In the genomic region with DNA sequence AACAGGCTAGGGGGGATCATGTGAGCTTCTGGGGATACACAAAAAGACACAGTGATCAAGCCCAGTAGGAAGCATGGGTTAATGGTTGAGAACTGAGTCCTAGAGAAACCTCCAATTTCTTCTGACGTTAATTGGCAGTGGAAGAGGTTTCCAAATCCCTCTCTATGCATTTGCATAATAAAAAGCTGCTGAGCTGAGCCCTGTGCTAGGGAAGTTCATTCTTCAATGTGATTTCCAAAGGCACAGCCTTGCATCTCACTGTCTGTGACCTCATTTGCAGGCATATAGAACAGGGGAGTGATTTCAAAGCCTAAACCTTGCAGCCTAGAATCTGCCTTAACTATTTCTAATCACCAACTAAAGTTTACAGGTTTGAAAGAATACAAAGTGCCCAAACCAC, we compare ENCODE assay signal across 25 cellular contexts. TPM values are rescaled to one million over a fixed set of nuclear protein-coding genes. Genes with fewer than 3 reads are reported as not detected.
DNase-seq lines count a peak whose midpoint lies in the region; ATAC-seq and TF ChIP-seq lines count a peak whose summit lies in the region.
"Had no signal": no experiment of that assay in that cellular context is flagged by ENCODE, and none has a peak within 500 bp of the region (broad histone marks: within the 10 kb centered on the region; RNA-seq: fewer than 3 reads in every experiment).

No MANE protein-coding gene starts in this region.

- no peaks in the 10 kb centered on the region for H3K9me3 Mint-ChIP-seq in brain
- H3K9me3 Mint-ChIP-seq: HFFc6, IgD-negative memory B cell had no signal

- no peak for TF ChIP-seq CTCF in brain (conservative IDR thresholded peaks at IDR 0.05)
- TF ChIP-seq CTCF in left lung (IDR thresholded peaks at IDR 0.05): no peak
- TF ChIP-seq CTCF in tibial nerve (IDR thresholded peaks at IDR 0.05): no peak

- TF ChIP-seq EP300 in tibial nerve (IDR thresholded peaks at IDR 0.05): no peak

- WGBS in tibial nerve, 2 donors: 18 to 32% methylated on average over 1 of the region's 1 CpG

- H3K36me3 Mint-ChIP-seq in brain: no peaks in the 10 kb centered on the region
- H3K36me3 Mint-ChIP-seq: CD8-positive, alpha-beta T cell; IgD-negative memory B cell had no signal

- H3K4me1 Mint-ChIP-seq in brain: peaks cover 41% of the 10 kb centered on the region
- H3K4me1 Mint-ChIP-seq: IgD-negative memory B cell had no signal

- peak overlapping the region in 4 of 5 experiments; percentile 39 to 86 (median 64) for H3K27ac Mint-ChIP-seq in brain
- H3K27ac Mint-ChIP-seq: CD8-positive, alpha-beta T cell; HFFc6; IgD-negative memory B cell had no signal

- H3K9me3 ChIP-seq in HUES48 (ENCODE audit: control insufficient read depth, insufficient read depth, low read length) (no peaks in the 10 kb centered on the region), left lung (no peaks in the 10 kb centered on the region), tibial nerve (no peaks in the 10 kb centered on the region)
- H3K9me3 ChIP-seq: BLaER1 treated with 17β-estradiol and CSF1 and Interleukin-3, amounts not matched to agents 10 nM and 100 nM; Caco-2; HAP-1; SJSA1 had no signal

- H3K4me1 ChIP-seq in HUES48 (ENCODE audit: control insufficient read depth, insufficient read depth, low read length) (peaks cover 33% of the 10 kb centered on the region), left lung (no peaks in the 10 kb centered on the region), tibial nerve (no peaks in the 10 kb centered on the region)
- H3K4me1 ChIP-seq: Caco-2, HAP-1, SJSA1 had no signal

- TF ChIP-seq POLR2A in tibial nerve (IDR thresholded peaks at IDR 0.05): no peak

- DNase-seq in NCI-H748 (lab: John Stamatoyannopoulos, UW; ENCODE audit: unreplicated experiment): peak; percentile 64
- DNase-seq in NCI-H748 treated with DMSO at 0.1 percent for 48 hours (lab: John Stamatoyannopoulos, UW): no peak
- DNase-seq in left lung: no peak
- no peak for DNase-seq in tibial nerve (ENCODE audit: low spot score in 2 of 2)
- DNase-seq: Caco-2; CD8-positive, alpha-beta T cell; GM23248; HFFc6; NCI-H1092; NCI-H1417 treated with DMSO at 0.1 percent for 48 hours; NCI-H1694 treated with DMSO at 0.1 percent for 48 hours; NCI-H2081; NCI-H345; NCI-H510A treated with DMSO at 0.1 percent for 48 hours; NCI-H82; Right ventricle myocardium superior; RPMI8226 had no signal

- no peaks in the 10 kb centered on the region for H3K27me3 ChIP-seq in HUES48 (ENCODE audit: control insufficient read depth, insufficient read depth, low read length)
- no peaks in the 10 kb centered on the region for H3K27me3 ChIP-seq in left lung
- H3K27me3 ChIP-seq in tibial nerve: no peaks in the 10 kb centered on the region
- H3K27me3 ChIP-seq: BLaER1 treated with 17β-estradiol and CSF1 and Interleukin-3, amounts not matched to agents 10 nM and 100 nM; SJSA1 had no signal

- H3K9ac ChIP-seq in HUES48 (ENCODE audit: low read depth, low read length): no peak overlapping the region
- H3K9ac ChIP-seq: BLaER1 treated with 17β-estradiol and CSF1 and Interleukin-3, amounts not matched to agents 10 nM and 100 nM; GM23248; KMS-11 had no signal

- no peak for ATAC-seq in HG02973 (IDR thresholded peaks at IDR 0.05; ENCODE audit: unreplicated experiment)
- ATAC-seq in left lung: no peak
- ATAC-seq: CD8-positive, alpha-beta T cell had no signal

- no peaks in the 10 kb centered on the region for H3K27me3 Mint-ChIP-seq in brain
- H3K27me3 Mint-ChIP-seq: IgD-negative memory B cell had no signal

- H3K4me3 ChIP-seq in HUES48 (ENCODE audit: low read depth, low read length) (no peak overlapping the region), left lung (no peak overlapping the region), tibial nerve (no peak overlapping the region)
- H3K4me3 ChIP-seq: BLaER1 treated with 17β-estradiol and CSF1 and Interleukin-3, amounts not matched to agents 10 nM and 100 nM; GM23248; HAP-1; SJSA1 had no signal

- peak overlapping the region in 1 of 5 experiments; percentile 40 for H3K4me3 Mint-ChIP-seq in brain
- H3K4me3 Mint-ChIP-seq: CD8-positive, alpha-beta T cell; HFFc6; IgD-negative memory B cell had no signal

- H3K27ac ChIP-seq in HUES48 (ENCODE audit: low read depth, low read length) (peak overlapping the region; percentile 25), left lung (no peak overlapping the region), tibial nerve (no peak overlapping the region)
- H3K27ac ChIP-seq: BLaER1 treated with 17β-estradiol and CSF1 and Interleukin-3, amounts not matched to agents 10 nM and 100 nM; GM23248; KMS-11; SJSA1 had no signal

- no peaks in the 10 kb centered on the region for H3K36me3 ChIP-seq in HUES48 (ENCODE audit: control insufficient read depth, insufficient read depth, low read length)
- H3K36me3 ChIP-seq in left lung: no peaks in the 10 kb centered on the region
- no peaks in the 10 kb centered on the region for H3K36me3 ChIP-seq in tibial nerve
- H3K36me3 ChIP-seq: BLaER1 treated with 17β-estradiol and CSF1 and Interleukin-3, amounts not matched to agents 10 nM and 100 nM; HAP-1; SJSA1 had no signal

- intact Hi-C loops in left lung (cut with DNase I): no loop called here

RNA-seq across cellular contexts. Expression of a gene that starts 0.8 kb away (rescaled TPM):
- polyA plus RNA-seq in brain (ENCODE audit: insufficient read depth, low read depth, low replicate concordance): 0.41 TPM
- total RNA-seq in left lung (1 to 10 TPM; 3.5 to 9.8 TPM), tibial nerve (under 1 TPM; 0.21 to 0.60 (median 0.31) TPM)
- total RNA-seq: CD8-positive, alpha-beta T cell had no signal
- polyA plus RNA-seq: IgD-negative memory B cell had no signal
